ENCODE assay signal across 12 cellular contexts in the genomic region with DNA sequence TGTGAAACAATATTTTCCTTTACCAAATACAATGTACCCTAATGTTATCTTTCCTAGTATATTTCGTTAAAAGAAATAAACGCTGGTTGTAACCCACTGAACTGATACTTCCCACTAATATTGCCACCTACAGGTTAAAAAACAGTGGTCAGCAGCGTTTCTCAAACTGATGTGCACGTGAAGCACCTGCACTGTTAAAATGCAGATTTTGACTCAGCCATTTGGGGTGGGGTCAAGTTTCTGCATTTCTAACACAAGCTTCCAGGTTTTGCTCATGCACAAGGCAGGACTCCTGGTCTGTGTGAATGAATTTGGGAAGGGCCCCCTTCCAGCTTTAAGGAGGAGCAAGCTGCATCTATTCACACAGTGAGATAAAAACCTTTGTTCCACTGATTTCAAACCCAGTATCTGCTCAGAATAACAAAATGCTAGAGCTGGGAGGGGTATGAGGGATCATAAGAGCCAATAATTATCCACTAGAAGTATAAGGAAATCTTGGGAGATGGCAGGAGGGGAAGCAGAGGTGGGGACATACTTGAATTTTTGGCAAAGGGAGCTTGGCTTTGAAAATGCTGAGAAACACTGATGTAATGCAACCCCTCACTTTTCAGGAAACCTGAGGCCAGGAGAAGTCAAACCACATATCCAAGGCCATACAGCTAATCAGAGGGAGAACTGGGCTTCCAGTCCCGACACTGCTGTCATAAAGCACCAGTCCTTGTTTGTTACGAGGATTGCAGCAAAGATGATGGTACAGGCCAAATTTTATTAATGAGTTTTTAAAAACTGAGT.
A peak's percentile ranks its signal among the peaks of the same experiment; 100 is the strongest.
DNase-seq lines count a peak whose midpoint lies in the region; ATAC-seq and TF ChIP-seq lines count a peak whose summit lies in the region.
"Had no signal": no experiment of that assay in that cellular context is flagged by ENCODE, and none has a peak within 500 bp of the region (broad histone marks: within the 10 kb centered on the region; RNA-seq: fewer than 3 reads in every experiment).

No MANE protein-coding gene starts in this region.

- H3K27ac ChIP-seq in adrenal gland = peak overlapping the region in 3 of 5 donors; percentile 22 to 84 (median 71)
- peak overlapping the region; percentile 17 to 84 (median 81) for H3K27ac ChIP-seq in spleen
- H3K27ac ChIP-seq in left lung = peak overlapping the region in 1 of 2 donors; percentile 88

- no peaks in the 10 kb centered on the region for H3K36me3 ChIP-seq in adrenal gland (replicated peaks in 1 of 2)
- H3K36me3 ChIP-seq in spleen = no peaks in the 10 kb centered on the region
- no peaks in the 10 kb centered on the region for H3K36me3 ChIP-seq in left lung
- H3K36me3 ChIP-seq: HAP-1 had no signal

- CTCF ChIA-PET in GM10248 (lab: Yijun Ruan, JAX) = interaction anchor here (1.1 to 1.9 kb wide), 3 partner anchors 9 to 51 kb away, joined by 3 to 4 read pairs (median 3); no protein-coding TSS in a partner anchor

- 47 to 55% (median 49%) methylated on average over 6 of the region's 6 CpGs for WGBS in adrenal gland, 4 donors
- WGBS in spleen, 5 donors = 35 to 56% (median 39%) methylated on average over 6 of the region's 6 CpGs

- POLR2A ChIA-PET in GM10248 (lab: Yijun Ruan, JAX) = no interaction called here

- intact Hi-C loops in adrenal gland (cut with DNase I) (no loop called here), spleen (cut with DNase I; ENCODE audit: low total_unique reads) (no loop called here), left lung (cut with DNase I) (no loop called here)

- H3K27me3 ChIP-seq in adrenal gland (no peaks in the 10 kb centered on the region), spleen (replicated peaks in 1 of 7) (no peaks in the 10 kb centered on the region), left lung (no peaks in the 10 kb centered on the region)

- H3K4me1 Mint-ChIP-seq in HFFc6 (ENCODE audit: low read depth) (peaks cover 100% of the 10 kb centered on the region), immature natural killer cell (peaks cover 94 to 100% of the 10 kb centered on the region in 2 donors)

- peak; percentile 38; the same call in 1 of the 2 replicates for TF ChIP-seq CTCF in HFFc6 (IDR thresholded peaks at IDR 0.05)
- TF ChIP-seq CTCF in adrenal gland (IDR thresholded peaks at IDR 0.05) = no peak
- peak in 1 of 11 experiments; percentile 9 for TF ChIP-seq CTCF in spleen (IDR thresholded peaks at IDR 0.05 in 8 of 11, conservative IDR thresholded peaks at IDR 0.05 in 3 of 11)
- TF ChIP-seq CTCF in left lung (IDR thresholded peaks at IDR 0.05) = no peak
- TF ChIP-seq CTCF in GM10248 (IDR thresholded peaks at IDR 0.05; ENCODE audit: control extremely low read depth, extremely low read depth, low read depth, missing control alignments) = no peak

- no peak for ATAC-seq in left lung

- peaks cover 3% of the 10 kb centered on the region; the same call in 1 of the 2 replicates for H3K27me3 Mint-ChIP-seq in HFFc6 (ENCODE audit: insufficient read depth)
- H3K27me3 Mint-ChIP-seq in immature natural killer cell (ENCODE audit: low read depth in 3 of 3) = no peaks in the 10 kb centered on the region

- H3K4me3 ChIP-seq in adrenal gland (no peak overlapping the region), spleen (no peak overlapping the region), left lung (no peak overlapping the region)
- H3K4me3 ChIP-seq: HAP-1 had no signal

- H3K9me3 Mint-ChIP-seq in HFFc6 (no peaks in the 10 kb centered on the region), immature natural killer cell (no peaks in the 10 kb centered on the region)

- no peak overlapping the region; the same call in 1 of the 2 replicates for H3K4me3 Mint-ChIP-seq in HFFc6
- H3K4me3 Mint-ChIP-seq in immature natural killer cell = peak overlapping the region in 1 of 5 donors; percentile 5

- H3K27ac Mint-ChIP-seq in HFFc6 (peak overlapping the region; percentile 80), immature natural killer cell (peak overlapping the region in 5 of 6 donors; percentile 2 to 70 (median 55))

- peaks cover 27% of the 10 kb centered on the region for H3K36me3 Mint-ChIP-seq in HFFc6 (ENCODE audit: low read depth)
- no peaks in the 10 kb centered on the region for H3K36me3 Mint-ChIP-seq in immature natural killer cell

- H3K9me3 ChIP-seq in adrenal gland (replicated peaks in 1 of 3) (no peaks in the 10 kb centered on the region), spleen (no peaks in the 10 kb centered on the region), left lung (no peaks in the 10 kb centered on the region)
- H3K9me3 ChIP-seq: HAP-1 had no signal

- TF ChIP-seq POLR2A in adrenal gland (IDR thresholded peaks at IDR 0.05) (no peak), spleen (IDR thresholded peaks at IDR 0.05) (no peak)

- H3K4me1 ChIP-seq in adrenal gland (replicated peaks in 1 of 2) (peaks cover 70 to 98% of the 10 kb centered on the region in 2 donors), spleen (peaks cover 79 to 100% (median 99%) of the 10 kb centered on the region in 6 donors), left lung (peaks cover 62 to 99% of the 10 kb centered on the region in 2 donors)

- DNase-seq in HFFc6 (no peak), adrenal gland (peak in 1 of 7 donors; percentile 28), immature natural killer cell (no peak), spleen (no peak), islet precursor cell (no peak), left lung (no peak), GM10248 (ENCODE audit: extremely low spot score) (no peak)
- DNase-seq in stimulated activated CD4-positive, alpha-beta T cell treated with anti-CD3 and anti-CD28 coated beads, Interleukin-2, amount 100 ng/mL, for 24 hours = no peak
- DNase-seq: activated CD4-positive, alpha-beta T cell treated with anti-CD3 and anti-CD28 coated beads, Interleukin-2, amount 50 U/mL, for 1 hour; NCI-H2029; posterior cingulate gyrus had no signal
